In genomic region chr5:69414885-69415583, GRCh38 we compare ENCODE assay signal across 8 cellular contexts. TPM values are rescaled to one million over a fixed set of nuclear protein-coding genes. Genes with fewer than 3 reads are reported as not detected.
DNase-seq lines count a peak whose midpoint lies in the region; ATAC-seq and TF ChIP-seq lines count a peak whose summit lies in the region.

MARVELD2 (plus strand) TSS chr5:69415116; CDS start chr5:69419386, 4,270 bp downstream.

- H3K9me3 ChIP-seq in esophagus muscularis mucosa (no peaks in the 10 kb centered on the region), mucosa of stomach (ENCODE audit: control insufficient read depth, low read length) (no peaks in the 10 kb centered on the region)

- H3K9me3 Mint-ChIP-seq in activated T-cell treated with anti-CD3 and anti-CD28 coated beads, Interleukin-2, amount 50 U/mL, for 24 hours, result no peaks in the 10 kb centered on the region

- H3K4me1 Mint-ChIP-seq in activated T-cell treated with anti-CD3 and anti-CD28 coated beads, Interleukin-2, amount 50 U/mL, for 24 hours (ENCODE audit: low read depth), result peaks cover 4% of the 10 kb centered on the region

- intact Hi-C loops in esophagus muscularis mucosa (cut with DNase I), result no loop called here

- no peak within 1 kb of the TSS for H3K27ac Mint-ChIP-seq in activated T-cell treated with anti-CD3 and anti-CD28 coated beads, Interleukin-2, amount 50 U/mL, for 24 hours

- DNase-seq in DMS114 treated with DMSO at 0.1 percent for 48 hours (lab: John Stamatoyannopoulos, UW; ENCODE audit: unreplicated experiment) (peak; percentile 49), NCI-H2171 (lab: John Stamatoyannopoulos, UW) (peak; percentile 32), esophagus muscularis mucosa (ENCODE audit: extremely low spot score) (no peak), NAMALWA (ENCODE audit: low spot score) (no peak)
- DNase-seq in activated T-cell treated with anti-CD3 and anti-CD28 coated beads, Interleukin-2, amount 50 U/mL, for 24 hours, result peak; percentile 49
- peak; percentile 42 for DNase-seq in stimulated activated naive CD4-positive, alpha-beta T cell treated with Interleukin-2 at 50 U/mL for 16 hours (lab: John Stamatoyannopoulos, UW)

- H3K4me1 ChIP-seq in esophagus muscularis mucosa, result peaks cover 0 to 13% (median 11%) of the 10 kb centered on the region in 4 donors
- H3K4me1 ChIP-seq in mucosa of stomach (ENCODE audit: control insufficient read depth, insufficient read depth, low read length), result peaks cover 6% of the 10 kb centered on the region

- H3K27ac ChIP-seq in esophagus muscularis mucosa (replicated peaks in 1 of 4), result peak within 1 kb of the TSS in 2 of 4 donors; percentile 24 to 30

- H3K36me3 ChIP-seq in esophagus muscularis mucosa (peaks cover 11 to 40% (median 26%) of the 10 kb centered on the region in 4 donors), mucosa of stomach (ENCODE audit: control insufficient read depth, insufficient read depth, low read length) (no peaks in the 10 kb centered on the region)

- WGBS in esophagus muscularis mucosa, result 15% methylated on average over 2 of the region's 78 CpGs

- H3K9ac ChIP-seq in mucosa of stomach (ENCODE audit: low read length), result peak within 1 kb of the TSS; percentile 99

- TF ChIP-seq CTCF in esophagus muscularis mucosa (IDR thresholded peaks at IDR 0.05), result peak in 1 of 3 experiments; percentile 29

- TF ChIP-seq EP300 in esophagus muscularis mucosa (IDR thresholded peaks at IDR 0.05), result no peak

- no peak for TF ChIP-seq POLR2A in esophagus muscularis mucosa (IDR thresholded peaks at IDR 0.05; ENCODE audit: low read depth)

- H3K4me3 ChIP-seq in esophagus muscularis mucosa (peak within 1 kb of the TSS; percentile 64 to 69 (median 66)), mucosa of stomach (ENCODE audit: low read length) (peak within 1 kb of the TSS; percentile 99)

- peak; percentile 71 for ATAC-seq in GM21619 (IDR thresholded peaks at IDR 0.05; ENCODE audit: unreplicated experiment)

- H3K36me3 Mint-ChIP-seq in activated T-cell treated with anti-CD3 and anti-CD28 coated beads, Interleukin-2, amount 50 U/mL, for 24 hours (ENCODE audit: low read depth), result peaks cover 50% of the 10 kb centered on the region

- H3K27me3 ChIP-seq in esophagus muscularis mucosa (no peaks in the 10 kb centered on the region), mucosa of stomach (ENCODE audit: control insufficient read depth, insufficient read depth, low read length) (no peaks in the 10 kb centered on the region)

- peak within 1 kb of the TSS; percentile 51 for H3K4me3 Mint-ChIP-seq in activated T-cell treated with anti-CD3 and anti-CD28 coated beads, Interleukin-2, amount 50 U/mL, for 24 hours

- H3K27me3 Mint-ChIP-seq in activated T-cell treated with anti-CD3 and anti-CD28 coated beads, Interleukin-2, amount 50 U/mL, for 24 hours, result no peaks in the 10 kb centered on the region

RNA-seq across cellular contexts. Expression of gene MARVELD2, which starts in this region (rescaled TPM):
- total RNA-seq in esophagus muscularis mucosa, result 1 to 10 TPM in 1 of 4 donors, under 1 TPM in 3; 0.42 to 1.0 (median 0.93) TPM

Comparison
In these comparisons a context has a peak if more than half of its experiments do, and no peak if none do; other contexts are left out.
1. DNase-seq: peak in DMS114 treated with DMSO at 0.1 percent for 48 hours (single experiment), NCI-H2171 (single experiment), activated T-cell treated with anti-CD3 and anti-CD28 coated beads, Interleukin-2, amount 50 U/mL, for 24 hours (single experiment) and stimulated activated naive CD4-positive, alpha-beta T cell treated with Interleukin-2 at 50 U/mL for 16 hours (single experiment); none in esophagus muscularis mucosa (single experiment) and NAMALWA (single experiment).